12 cellular contexts compared by ENCODE assay signal in genomic region chr19:38713227-38713649, GRCh38. TPM values are rescaled to one million over a fixed set of nuclear protein-coding genes. Genes with fewer than 3 reads are reported as not detected.
DNase-seq lines count a peak whose midpoint lies in the region; ATAC-seq, FAIRE-seq and TF ChIP-seq lines count a peak whose summit lies in the region.
"Had no signal": no experiment of that assay in that cellular context is flagged by ENCODE, and none has a peak within 500 bp of the region (broad histone marks: within the 10 kb centered on the region; RNA-seq: fewer than 3 reads in every experiment).

No MANE protein-coding gene starts in this region.

- H3K18ac ChIP-seq in H1 (ENCODE audit: extremely low read depth, low read length): no peak overlapping the region

- no peak overlapping the region for H2AK5ac ChIP-seq in H1 (ENCODE audit: low read depth, low read length)

- WGBS in H1 (ENCODE audit: extremely low coverage in 1 of 2, insufficient coverage in 1 of 2, insufficient read length in 1 of 2, insufficient replicate concordance in 2 of 2, low coverage in 1 of 2, low lambda C conversion rate in 2 of 2, missing lambda C conversion rate in 1 of 2), 2 experiments: 90% methylated on average over 14 of the region's 19 CpGs; no CpG with 5 or more reads in 1 of the 2 experiments
- 75 to 90% methylated on average over 16 to 19 of the region's 19 CpGs for WGBS in lung, 2 donors

- no peak for FAIRE-seq in H1 (lab: Jason Lieb, UNC)
- FAIRE-seq: HTR-8/SVneo had no signal

- no peaks in the 10 kb centered on the region for H3K4me1 ChIP-seq in H1 (replicated peaks in 1 of 4; ENCODE audit: control insufficient read depth in 3 of 4, insufficient read depth in 4 of 4, low read length in 3 of 4)
- H3K4me1 ChIP-seq in lung (ENCODE audit: control insufficient read depth in 2 of 2, insufficient read depth in 2 of 2, low read length in 2 of 2): peaks cover 2 to 21% of the 10 kb centered on the region in 2 donors

- H3K4me3 Mint-ChIP-seq in activated T-cell treated with anti-CD3 and anti-CD28 coated beads, Interleukin-2, amount 50 U/mL, for 72 hours: no peak overlapping the region

- no peak overlapping the region; the same call in 1 of the 2 replicates for H2BK5ac ChIP-seq in H1 (ENCODE audit: low read depth, low read length)

- TF ChIP-seq RAD21 in H1 (IDR thresholded peaks at IDR 0.05 in 1 of 2, conservative IDR thresholded peaks at IDR 0.05 in 1 of 2; ENCODE audit: low read depth in 2 of 2, low read length in 2 of 2): no peak

- no peak for TF ChIP-seq EP300 in H1 (IDR thresholded peaks at IDR 0.05; ENCODE audit: borderline replicate concordance in 1 of 2, low read depth in 2 of 2, low read length in 2 of 2)

- DNase-seq in NCI-H2196 (lab: John Stamatoyannopoulos, UW; ENCODE audit: unreplicated experiment) (peak; percentile 71), H1 (ENCODE audit: low read depth in 1 of 2, low spot score in 2 of 2) (no peak), lung (ENCODE audit: low spot score) (no peak), substantia nigra (lab: John Stamatoyannopoulos, UW) (peak in 25 of 49 donors; percentile 15 to 87 (median 38))
- no peak for DNase-seq in activated CD8-positive, alpha-beta memory T cell treated with anti-CD3 and anti-CD28 coated beads for 24 hours
- no peak for DNase-seq in activated T-cell treated with anti-CD3 and anti-CD28 coated beads, Interleukin-2, amount 50 U/mL, for 72 hours
- no peak for DNase-seq in activated naive CD4-positive, alpha-beta T cell treated with anti-CD3 and anti-CD28 coated beads, Interleukin-2, amount 50 U/mL, for 16 hours
- DNase-seq: activated naive CD4-positive, alpha-beta T cell treated with Interleukin-2 at 50 U/mL for 16 hours; left lung; NCI-H1694 had no signal

- H2BK15ac ChIP-seq in H1 (ENCODE audit: low read length): no peak overlapping the region

- no peaks in the 10 kb centered on the region for H3K27me3 Mint-ChIP-seq in activated T-cell treated with anti-CD3 and anti-CD28 coated beads, Interleukin-2, amount 50 U/mL, for 72 hours (ENCODE audit: low read depth)

- TF ChIP-seq POLR2A in H1 (IDR thresholded peaks at IDR 0.05; ENCODE audit: control extremely low read depth in 1 of 2, low read depth in 2 of 2, low read length in 2 of 2): no peak

- TF ChIP-seq CTCF in H1 (IDR thresholded peaks at IDR 0.05; ENCODE audit: control extremely low read depth in 1 of 3, insufficient read depth in 1 of 3, low read depth in 1 of 3, low read length in 3 of 3) (no peak), lung (IDR thresholded peaks at IDR 0.05; ENCODE audit: control extremely low read depth, extremely low read depth) (no peak)

- H3K56ac ChIP-seq in H1 (replicated peaks; ENCODE audit: insufficient read length, low read depth, low read length): no peak overlapping the region

- H2BK120ac ChIP-seq in H1 (replicated peaks; ENCODE audit: low read depth, low read length): no peak overlapping the region

- no peak overlapping the region for H3K27ac Mint-ChIP-seq in activated T-cell treated with anti-CD3 and anti-CD28 coated beads, Interleukin-2, amount 50 U/mL, for 72 hours

- peaks cover 2 to 9% of the 10 kb centered on the region in 2 donors for H3K36me3 Mint-ChIP-seq in activated T-cell treated with anti-CD3 and anti-CD28 coated beads, Interleukin-2, amount 50 U/mL, for 72 hours (ENCODE audit: insufficient read depth in 2 of 2)

- no peaks in the 10 kb centered on the region for H3K9me3 ChIP-seq in H1 (ENCODE audit: insufficient read depth in 2 of 2, low read depth in 1 of 2, low read length in 1 of 2)
- no peaks in the 10 kb centered on the region for H3K9me3 ChIP-seq in lung (ENCODE audit: control insufficient read depth in 2 of 2, insufficient read depth in 1 of 2, low read length in 1 of 2)
- H3K9me3 ChIP-seq: left lung had no signal

- no peak overlapping the region for H3K4ac ChIP-seq in H1 (replicated peaks; ENCODE audit: insufficient read length, low read depth, low read length)

- H3K14ac ChIP-seq in H1 (ENCODE audit: insufficient read length): no peak overlapping the region

- H3K4me3 ChIP-seq in H1 (ENCODE audit: extremely low read depth in 1 of 4, insufficient read depth in 2 of 4, low read depth in 3 of 4, low read length in 4 of 4) (no peak overlapping the region), lung (no peak overlapping the region)
- H3K4me3 ChIP-seq: left lung had no signal

- peaks cover 29 to 80% (median 56%) of the 10 kb centered on the region in 4 experiments; a peak in 7 of 8 replicates for H3K36me3 ChIP-seq in H1 (ENCODE audit: control insufficient read depth in 2 of 4, insufficient read depth in 4 of 4, low read length in 3 of 4)
- H3K36me3 ChIP-seq in lung (ENCODE audit: control insufficient read depth in 2 of 2, insufficient read depth in 2 of 2, low read length in 2 of 2): peaks cover 2 to 85% of the 10 kb centered on the region in 2 donors

- no peak overlapping the region for H4K91ac ChIP-seq in H1 (replicated peaks; ENCODE audit: insufficient read length, low read length)

- H3K27me3 ChIP-seq in H1 (replicated peaks in 1 of 4; ENCODE audit: control insufficient read depth in 3 of 4, extremely low read depth in 1 of 4, insufficient read depth in 3 of 4, low read length in 3 of 4): no peaks in the 10 kb centered on the region
- H3K27me3 ChIP-seq in lung (ENCODE audit: control insufficient read depth, insufficient read depth): no peaks in the 10 kb centered on the region
- H3K27me3 ChIP-seq: left lung had no signal

- peaks cover 5 to 17% of the 10 kb centered on the region in 2 experiments for H4K20me1 ChIP-seq in H1 (replicated peaks in 1 of 2; ENCODE audit: control insufficient read depth in 1 of 2, insufficient read depth in 2 of 2, low read length in 2 of 2)

- no peaks in the 10 kb centered on the region for H3K4me1 Mint-ChIP-seq in activated T-cell treated with anti-CD3 and anti-CD28 coated beads, Interleukin-2, amount 50 U/mL, for 72 hours (ENCODE audit: low read depth)

- no peak overlapping the region for H2AFZ ChIP-seq in H1 (ENCODE audit: low read length)

- no peak for ATAC-seq in lung (ENCODE audit: insufficient read depth, low FRiP score)
- ATAC-seq in GM18517 (IDR thresholded peaks at IDR 0.05; ENCODE audit: unreplicated experiment): no peak
- no peak for ATAC-seq in activated T-cell treated with anti-CD3 and anti-CD28 coated beads, Interleukin-2, amount 50 U/mL, for 72 hours (replicated peaks in 1 of 2)
- ATAC-seq: left lung had no signal

- POLR2A ChIA-PET in H1 (lab: Charles Lee; ENCODE audit: partially characterized antibody): interaction anchor here (1.4 to 2.1 kb wide), 4 partner anchors 10 to 122 kb away, joined by 4 to 7 read pairs (median 5); no protein-coding TSS in a partner anchor

- H3K23me2 ChIP-seq in H1 (ENCODE audit: low read depth, low read length): no peaks in the 10 kb centered on the region

- H3K9ac ChIP-seq in H1 (replicated peaks in 1 of 4; ENCODE audit: extremely low read depth in 1 of 4, low read depth in 3 of 4, low read length in 3 of 4): no peak overlapping the region

- H2BK20ac ChIP-seq in H1 (ENCODE audit: low read length): no peak overlapping the region

- peak overlapping the region; percentile 17; the same call in 1 of the 2 replicates for H4K8ac ChIP-seq in H1 (ENCODE audit: extremely low read depth, insufficient read depth, low read length)

- no peak overlapping the region for H3K23ac ChIP-seq in H1 (ENCODE audit: insufficient read length)

- H2BK12ac ChIP-seq in H1 (ENCODE audit: low read depth, low read length): no peak overlapping the region

- H3K79me1 ChIP-seq in H1 (ENCODE audit: low read depth, low read length): peaks cover 4% of the 10 kb centered on the region

- H3K9me3 Mint-ChIP-seq in activated T-cell treated with anti-CD3 and anti-CD28 coated beads, Interleukin-2, amount 50 U/mL, for 72 hours: no peaks in the 10 kb centered on the region

- H3K79me2 ChIP-seq in H1 (ENCODE audit: control insufficient read depth in 1 of 2, insufficient read depth in 2 of 2, low read length in 2 of 2): no peaks in the 10 kb centered on the region

- no peak overlapping the region for H4K5ac ChIP-seq in H1 (ENCODE audit: insufficient read length, low read depth, low read length)

- H3K27ac ChIP-seq in H1 (ENCODE audit: low read depth, low read length): no peak overlapping the region
- peak overlapping the region; percentile 22 to 43 for H3K27ac ChIP-seq in lung (ENCODE audit: low read depth in 1 of 2, low read length in 1 of 2)
- peak overlapping the region; percentile 86 for H3K27ac ChIP-seq in substantia nigra (ENCODE audit: low read depth, low read length, poor library complexity, severe bottlenecking)
- H3K27ac ChIP-seq: left lung had no signal

- no peak overlapping the region for H3K4me2 ChIP-seq in H1 (ENCODE audit: insufficient read depth in 1 of 2, low read depth in 2 of 2, low read length in 2 of 2)

- CTCF ChIA-PET in H1 (lab: Charles Lee; ENCODE audit: partially characterized antibody): interaction anchor here (1.2 to 1.9 kb wide), 3 partner anchors 10 to 77 kb away, joined by 3 to 11 read pairs (median 3); no protein-coding TSS in a partner anchor

TF ChIP-seq in H1, 55 proteins besides CTCF, POLR2A, EP300 and RAD21 (continues in another document):
- TF ChIP-seq SIRT6 (IDR thresholded peaks at IDR 0.05; ENCODE audit: low read length) (no peak), TAF1 (IDR thresholded peaks at IDR 0.05; ENCODE audit: low read depth, low read length) (no peak)

RNA-seq across cellular contexts. Expression of gene CAPN12, which starts 31.0 kb away (rescaled TPM):
- 7.9 and 8.8 TPM in 2 replicates for total RNA-seq in H1 (2021; fragmentation: NEBNext Ultra II Directional; extraction: Animal tissue kit (Norgen Biotek cat#: 25700))
- polyA plus RNA-seq in H1 (2011; rRNA removed): 20.0 and 25.9 TPM in 2 replicates
- polyA plus RNA-seq in H1 (2011; cell fraction: cytosol; rRNA removed): 16.5 TPM
- polyA plus RNA-seq in H1 (2011; cell fraction: nucleus; rRNA removed): 58.9 TPM
- 4.8 to 13.3 TPM (median 8.3 TPM) in 4 replicates for polyA plus RNA-seq in H1 (2012, experiment 1 of 2)
- 4.3 TPM for polyA plus RNA-seq in H1 (2012, experiment 2 of 2)
- 13.2 TPM for polyA plus RNA-seq in H1 (2013, experiment 1 of 2)
- 11.1 TPM for polyA plus RNA-seq in H1 (2013, experiment 2 of 2)
- 3.7 and 5.0 TPM in 2 replicates for polyA minus RNA-seq in H1 (2011; rRNA and poly(A)+ RNA removed)
- polyA minus RNA-seq in H1 (2011; cell fraction: cytosol; rRNA and poly(A)+ RNA removed): 6.4 TPM
- 10.9 TPM for polyA minus RNA-seq in H1 (2011; cell fraction: nucleus; rRNA and poly(A)+ RNA removed)
- 1 to 10 TPM; 2.0 to 7.1 TPM for total RNA-seq in lung
- polyA plus RNA-seq in lung: 10 to 100 TPM in 1 of 2 donors, 1 to 10 TPM in 1; 4.9 to 17.8 TPM
- total RNA-seq in activated T-cell treated with anti-CD3 and anti-CD28 coated beads, Interleukin-2, amount 50 U/mL, for 72 hours: 10 to 100 TPM in 1 of 2 donors, 1 to 10 TPM in 1; 8.3 to 15.2 TPM

Comparison
In these comparisons a context has a peak if more than half of its experiments do, and no peak if none do; other contexts are left out.
1. DNase-seq: peak in NCI-H2196 (single experiment) and substantia nigra (25 of 49); none in H1 (0 of 2), lung (single experiment), activated CD8-positive, alpha-beta memory T cell treated with anti-CD3 and anti-CD28 coated beads for 24 hours (single experiment), activated T-cell treated with anti-CD3 and anti-CD28 coated beads, Interleukin-2, amount 50 U/mL, for 72 hours (0 of 2) and activated naive CD4-positive, alpha-beta T cell treated with anti-CD3 and anti-CD28 coated beads, Interleukin-2, amount 50 U/mL, for 16 hours (single experiment).